In the genomic region with DNA sequence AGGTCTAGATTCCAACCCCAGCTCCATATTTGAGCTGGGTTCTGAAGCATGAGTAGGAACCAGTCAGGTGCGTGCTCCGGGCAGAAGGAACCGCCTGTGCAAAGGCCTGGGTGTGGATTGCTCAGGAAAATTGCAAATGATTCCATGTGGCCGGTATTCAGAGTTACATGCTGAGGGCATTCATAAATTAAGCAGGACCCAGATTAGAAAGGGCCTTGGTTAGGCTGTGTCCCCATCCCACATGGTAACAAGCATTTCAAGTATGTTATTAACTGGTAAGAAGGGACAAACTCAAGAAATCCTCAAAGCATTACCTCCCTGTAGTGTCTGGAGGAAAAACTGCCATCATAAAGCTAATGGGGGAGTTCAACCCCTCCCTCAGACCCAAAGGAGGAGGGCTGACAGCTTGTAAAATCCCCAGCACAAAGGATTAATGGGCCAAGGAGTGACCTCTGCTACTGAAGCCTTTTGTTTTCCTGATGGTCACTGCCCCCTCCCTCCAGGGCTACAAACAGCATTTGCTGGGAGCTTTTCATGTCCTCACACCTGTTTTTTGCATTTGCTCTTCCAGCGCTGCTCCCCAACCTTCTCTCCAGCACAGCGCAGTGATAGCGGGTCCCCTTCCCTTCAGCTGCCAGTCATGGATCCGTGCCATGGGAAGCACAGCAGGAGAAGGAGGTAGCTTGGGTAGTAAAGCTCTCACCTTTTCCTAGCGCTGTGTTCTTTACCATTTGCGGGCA, we compare ENCODE assay signal across 16 cellular contexts.
"Had no signal": no experiment of that assay in that cellular context is flagged by ENCODE, and none has a peak within 500 bp of the region (broad histone marks: within the 10 kb centered on the region; RNA-seq: fewer than 3 reads in every experiment).

No MANE protein-coding gene starts in this region.

- H3K27me3 ChIP-seq: brain microvascular endothelial cell had no signal

- H3K4me1 ChIP-seq: gastroesophageal sphincter, heart right ventricle, psoas muscle, spleen had no signal

- H3K36me3 ChIP-seq: brain microvascular endothelial cell, gastroesophageal sphincter, heart right ventricle, spleen had no signal

- H3K27ac ChIP-seq: brain microvascular endothelial cell, gastroesophageal sphincter, heart right ventricle, psoas muscle, spleen had no signal

- H3K9me3 ChIP-seq: gastroesophageal sphincter, psoas muscle had no signal

- ATAC-seq: activated CD4-positive, CD25-positive, alpha-beta regulatory T cell treated with anti-CD3 and anti-CD28 coated beads, Interleukin-2, amount 50 U/mL, for 24 hours; gastroesophageal sphincter; heart right ventricle; left lobe of liver; naive thymus-derived CD8-positive, alpha-beta T cell; psoas muscle; sciatic nerve had no signal

- H3K4me3 ChIP-seq: gastroesophageal sphincter, heart right ventricle, psoas muscle, spleen had no signal

- DNase-seq: activated CD4-positive, alpha-beta T cell treated with anti-CD3 and anti-CD28 coated beads, Interleukin-2, amount 50 U/mL, for 1 hour; activated naive CD4-positive, alpha-beta T cell; activated naive CD8-positive, alpha-beta T cell treated with anti-CD3 and anti-CD28 coated beads, Interleukin-2, amount 10 ng/mL, durations not matched to agents 7 days and 5 days; activated T-cell treated with anti-CD3 and anti-CD28 coated beads for 4 hours; brain microvascular endothelial cell; heart right ventricle; islet precursor cell; naive thymus-derived CD8-positive, alpha-beta T cell; occipital lobe; psoas muscle; spleen; stimulated activated CD4-positive, alpha-beta T cell treated with anti-CD3 and anti-CD28 coated beads, Interleukin-1b, Interleukin-23, amount 100 ng/mL, for 48 hours had no signal
